Comparison of ENCODE assay signal across 24 cellular contexts in the genomic region with DNA sequence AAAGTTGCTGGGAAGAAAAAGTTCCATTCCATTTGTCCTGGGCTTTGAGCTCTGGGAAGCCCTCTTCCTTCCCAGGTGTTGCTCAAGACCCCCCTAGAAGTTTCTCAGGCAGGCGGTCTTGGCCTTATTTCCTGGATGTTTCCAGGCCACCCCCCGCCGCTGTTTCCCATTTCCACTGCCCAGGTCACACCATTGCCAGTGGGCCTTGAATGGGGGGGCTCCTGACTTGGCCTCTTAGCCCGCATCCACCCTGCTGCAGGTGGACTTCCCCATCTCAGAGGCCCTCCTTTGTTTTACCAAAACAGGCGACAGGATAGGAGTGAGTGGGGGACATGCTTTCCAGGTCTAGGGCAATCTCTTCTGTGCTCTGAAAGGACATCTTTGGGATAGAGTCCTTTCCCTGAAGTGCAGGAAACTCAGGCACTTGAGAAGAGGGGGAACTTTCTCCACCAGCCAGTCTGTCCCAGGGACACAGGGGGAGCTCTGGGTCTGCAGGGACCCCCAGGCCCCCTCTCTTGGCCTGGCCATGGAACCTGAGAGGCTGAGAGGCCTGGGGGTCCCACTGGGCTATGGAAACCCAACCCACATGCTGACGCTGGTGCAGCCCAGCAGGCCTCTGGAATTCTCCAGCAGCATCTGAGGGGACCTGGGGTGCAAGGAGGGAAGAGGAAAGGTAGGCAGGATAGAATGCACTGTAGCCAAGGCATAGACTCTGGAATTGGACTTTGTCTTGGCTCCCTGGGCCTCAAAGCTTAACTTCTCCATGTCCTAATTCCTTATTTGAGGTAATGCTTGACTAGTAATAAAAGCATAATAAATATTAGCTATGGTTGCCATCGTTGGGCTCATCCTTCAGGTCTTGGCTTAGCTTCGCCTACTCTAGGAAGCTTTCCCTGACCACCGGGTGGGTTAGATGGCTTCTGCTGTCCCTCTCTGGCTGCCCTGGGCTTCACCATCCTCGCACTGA. TPM values are rescaled to one million over a fixed set of nuclear protein-coding genes. Genes with fewer than 3 reads are reported as not detected.
"Had no signal": no experiment of that assay in that cellular context is flagged by ENCODE, and none has a peak within 500 bp of the region (broad histone marks: within the 10 kb centered on the region; RNA-seq: fewer than 3 reads in every experiment).

No MANE protein-coding gene starts in this region.

- H3K9me3 ChIP-seq: colonic mucosa, left ventricle myocardium inferior, tibial artery had no signal

- DNase-seq: activated CD4-positive, alpha-beta memory T cell treated with anti-CD3 and anti-CD28 coated beads, Interleukin-2, amount 10 ng/mL, durations not matched to agents 7 days and 5 days; activated CD4-positive, alpha-beta T cell treated with anti-CD3 and anti-CD28 coated beads for 48 hours; activated CD4-positive, CD25-positive, alpha-beta regulatory T cell; activated gamma-delta T cell; activated T-cell treated with anti-CD3 and anti-CD28 coated beads, Interleukin-2, amount 50 U/mL, for 48 hours; amniotic stem cell; central memory CD4-positive, alpha-beta T cell; colonic mucosa; foreskin keratinocyte; left ventricle myocardium inferior; mammary epithelial cell; stimulated activated naive CD4-positive, alpha-beta T cell treated with Interleukin-2 at 50 U/mL for 16 hours; T-helper 1 cell; T-helper 9 cell; tibial artery had no signal

- H3K4me1 ChIP-seq: foreskin keratinocyte, tibial artery had no signal

- H3K27ac ChIP-seq: colonic mucosa, foreskin keratinocyte, left ventricle myocardium inferior, tibial artery had no signal

- ATAC-seq: foreskin keratinocyte, sciatic nerve had no signal

- H3K36me3 ChIP-seq: colonic mucosa, left ventricle myocardium inferior, tibial artery had no signal

- H3K27me3 ChIP-seq: colonic mucosa had no signal

- H3K4me3 ChIP-seq: colonic mucosa, left ventricle myocardium inferior, tibial artery had no signal

RNA-seq across cellular contexts. Expression of gene NEURL1, which starts 17.6 kb away (rescaled TPM):
- total RNA-seq: fibroblast of lung, subcutaneous adipose tissue had no signal

RNA-seq across cellular contexts. Expression of gene CALHM3, which starts 32.0 kb away (rescaled TPM):
- total RNA-seq: colonic mucosa, epithelial cell of proximal tubule, fibroblast of lung, foreskin keratinocyte, kidney epithelial cell, left ventricle myocardium inferior, mammary epithelial cell, mononuclear cell, osteocyte, pulmonary artery endothelial cell, sciatic nerve, subcutaneous adipose tissue had no signal
- polyA plus RNA-seq: fibroblast of lung, foreskin keratinocyte, mammary epithelial cell, neural cell had no signal

RNA-seq across cellular contexts. Expression of gene CALHM1, which starts 52.4 kb away (rescaled TPM):
- total RNA-seq: colonic mucosa, epithelial cell of proximal tubule, fibroblast of lung, foreskin keratinocyte, kidney epithelial cell, left ventricle myocardium inferior, mammary epithelial cell, mononuclear cell, osteocyte, pulmonary artery endothelial cell, sciatic nerve, subcutaneous adipose tissue had no signal
- polyA plus RNA-seq: fibroblast of lung, foreskin keratinocyte, mammary epithelial cell, neural cell had no signal

RNA-seq across cellular contexts. Expression of gene CALHM2, which starts 58.9 kb away (rescaled TPM):
- polyA plus RNA-seq: neural cell had no signal
